Comparison of ENCODE assay signal across 12 cellular contexts in the genomic region with DNA sequence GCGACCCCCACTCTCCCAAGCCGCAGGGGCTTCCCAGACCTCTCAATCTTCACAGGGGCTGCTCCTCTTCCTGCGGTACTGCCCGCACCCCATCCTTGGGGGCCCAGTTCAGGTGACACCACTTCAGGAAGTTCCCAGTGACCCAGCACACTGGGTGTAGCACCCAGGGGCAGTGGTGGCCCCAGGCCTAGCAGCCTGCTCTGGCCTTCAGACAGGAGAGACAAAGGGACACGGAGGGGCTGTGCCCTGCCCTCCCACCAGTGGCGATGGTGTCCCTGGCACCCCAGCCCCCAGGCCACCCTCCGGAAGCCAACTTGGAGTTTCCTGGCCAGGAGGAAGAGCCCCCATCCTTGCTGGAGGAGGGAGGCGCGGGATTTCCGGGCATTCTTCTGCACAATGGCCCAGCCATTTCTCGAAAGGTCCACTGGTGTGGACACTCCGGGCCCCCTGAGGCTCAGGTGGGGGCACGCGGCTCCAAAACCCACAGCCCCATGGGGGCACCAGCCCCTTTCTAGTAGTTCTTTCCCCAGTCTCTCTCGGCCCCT. TPM values are rescaled to one million over a fixed set of nuclear protein-coding genes. Genes with fewer than 3 reads are reported as not detected.
A peak's percentile ranks its signal among the peaks of the same experiment; 100 is the strongest.
DNase-seq lines count a peak whose midpoint lies in the region; ATAC-seq and TF ChIP-seq lines count a peak whose summit lies in the region.
"Had no signal": no experiment of that assay in that cellular context is flagged by ENCODE, and none has a peak within 500 bp of the region (broad histone marks: within the 10 kb centered on the region; RNA-seq: fewer than 3 reads in every experiment).

No MANE protein-coding gene starts in this region.

- H3K9me3 Mint-ChIP-seq in neural progenitor cell: no peaks in the 10 kb centered on the region

- H3K36me3 ChIP-seq in neural progenitor cell (no peaks in the 10 kb centered on the region), HAP-1 (replicated peaks) (peaks cover 12% of the 10 kb centered on the region; the same call in 1 of the 2 replicates)
- H3K36me3 ChIP-seq: MG63 had no signal

- peak overlapping the region; percentile 86 for H3K4me2 ChIP-seq in neural progenitor cell

- H3K4me1 ChIP-seq in neural progenitor cell: peaks cover 15% of the 10 kb centered on the region
- H3K4me1 ChIP-seq in HAP-1: peaks cover 6% of the 10 kb centered on the region

- H3F3A ChIP-seq in neural progenitor cell (ENCODE audit: low read depth): peaks cover 19% of the 10 kb centered on the region

- no peaks in the 10 kb centered on the region for H3K36me3 Mint-ChIP-seq in neural progenitor cell

- peaks cover 29% of the 10 kb centered on the region for H3K27me3 Mint-ChIP-seq in neural progenitor cell (ENCODE audit: insufficient read depth, low read depth)

- H2AFZ ChIP-seq in neural progenitor cell (replicated peaks): peak overlapping the region; percentile 93

- H3K27me3 ChIP-seq in neural progenitor cell (peaks cover 57% of the 10 kb centered on the region), HAP-1 (ENCODE audit: low read depth) (no peaks in the 10 kb centered on the region)
- H3K27me3 ChIP-seq: MG63 had no signal

- TF ChIP-seq CTCF in neural progenitor cell (IDR thresholded peaks at IDR 0.05): no peak

- H4K20me1 ChIP-seq in neural progenitor cell (ENCODE audit: low read depth): peaks cover 17% of the 10 kb centered on the region

- H3K27ac ChIP-seq in neural progenitor cell: no peak overlapping the region
- H3K27ac ChIP-seq: GM23248 had no signal

- in situ Hi-C loops in HAP-1 (cut with MboI; ENCODE audit: low sequenced_read_pairs): no loop called here

- H3K9me3 ChIP-seq in neural progenitor cell (ENCODE audit: low read depth) (no peaks in the 10 kb centered on the region), HAP-1 (no peaks in the 10 kb centered on the region)
- H3K9me3 ChIP-seq: MG63 had no signal

- H3K4me3 Mint-ChIP-seq in neural progenitor cell: peak overlapping the region; percentile 82

- no peaks in the 10 kb centered on the region for H3K79me2 ChIP-seq in neural progenitor cell (ENCODE audit: low read depth)

- H3K4me3 ChIP-seq in neural progenitor cell: peak overlapping the region; percentile 54
- H3K4me3 ChIP-seq in HAP-1: no peak overlapping the region
- H3K4me3 ChIP-seq: MG63 had no signal

- no peak overlapping the region for H3K27ac Mint-ChIP-seq in neural progenitor cell

- DNase-seq in Right ventricle myocardium superior: peak; percentile 61
- DNase-seq in Right ventricle myocardium inferior (ENCODE audit: missing footprints): no peak
- DNase-seq in cardiac septum (ENCODE audit: low spot score): peak; percentile 72
- DNase-seq in neural progenitor cell (ENCODE audit: low spot score): no peak
- DNase-seq in HAP-1 (ENCODE audit: low spot score in 2 of 2): no peak
- no peak for DNase-seq in foreskin melanocyte
- no peak for DNase-seq in NCI-H2196 (lab: John Stamatoyannopoulos, UW; ENCODE audit: unreplicated experiment)
- DNase-seq: GF-D8, GM23248, MG63, NCI-H774 had no signal

- H3K4me1 Mint-ChIP-seq in neural progenitor cell: peaks cover 18% of the 10 kb centered on the region

- peak; percentile 12 for ATAC-seq in Right ventricle myocardium superior (ENCODE audit: poor library complexity)
- no peak for ATAC-seq in Right ventricle myocardium inferior
- ATAC-seq in GM18519 (IDR thresholded peaks at IDR 0.05; ENCODE audit: low FRiP score, unreplicated experiment): no peak

- intact Hi-C loops in Right ventricle myocardium superior (cut with DNase I) (no loop called here), Right ventricle myocardium inferior (cut with DNase I) (loop anchor here (1.0 to 2.0 kb wide), 2 partner anchors 42 to 47 kb away; no protein-coding TSS in a partner anchor), cardiac septum (cut with DNase I) (no loop called here)

- no peak overlapping the region for H3K9ac ChIP-seq in neural progenitor cell
- H3K9ac ChIP-seq: GM23248 had no signal

RNA-seq across cellular contexts. Expression of gene CLDN5, which starts 1.0 kb away (rescaled TPM):
- total RNA-seq in Right ventricle myocardium superior (23.9 TPM), Right ventricle myocardium inferior (29.9 TPM), cardiac septum (9.3 TPM), neural progenitor cell (ENCODE audit: low replicate concordance) (0.69 and 4.1 TPM in 2 replicates)
- total RNA-seq: GM23248 had no signal

RNA-seq across cellular contexts. Expression of gene CDC45, which starts 45.5 kb away (rescaled TPM):
- total RNA-seq in Right ventricle myocardium superior (0.62 TPM), Right ventricle myocardium inferior (0.76 TPM), cardiac septum (not detected), neural progenitor cell (ENCODE audit: low replicate concordance) (40.9 and 50.7 TPM in 2 replicates)

RNA-seq across cellular contexts. Expression of gene UFD1, which starts 46.2 kb away (rescaled TPM):
- 43.5 TPM for total RNA-seq in Right ventricle myocardium superior
- 45.8 TPM for total RNA-seq in Right ventricle myocardium inferior
- total RNA-seq in cardiac septum: 36.2 TPM
- 37.5 and 37.7 TPM in 2 replicates for total RNA-seq in neural progenitor cell (ENCODE audit: low replicate concordance)

Comparison
In these comparisons a context has a peak if more than half of its experiments do, and no peak if none do; other contexts are left out.
1. DNase-seq: peak in Right ventricle myocardium superior (single experiment) and cardiac septum (single experiment); none in Right ventricle myocardium inferior (single experiment), neural progenitor cell (single experiment), HAP-1 (0 of 2), foreskin melanocyte (single experiment) and NCI-H2196 (single experiment).
2. RNA of gene CDC45, which starts 45.5 kb away (total RNA-seq): 40.9 to 50.7 TPM in neural progenitor cell; 0.76 TPM in Right ventricle myocardium inferior (single experiment), 0.62 TPM in Right ventricle myocardium superior (single experiment) and not detected in cardiac septum (single experiment); every median in the first group is over 10 times any median in the second.